9 cellular contexts compared by ENCODE assay signal in the genomic region with DNA sequence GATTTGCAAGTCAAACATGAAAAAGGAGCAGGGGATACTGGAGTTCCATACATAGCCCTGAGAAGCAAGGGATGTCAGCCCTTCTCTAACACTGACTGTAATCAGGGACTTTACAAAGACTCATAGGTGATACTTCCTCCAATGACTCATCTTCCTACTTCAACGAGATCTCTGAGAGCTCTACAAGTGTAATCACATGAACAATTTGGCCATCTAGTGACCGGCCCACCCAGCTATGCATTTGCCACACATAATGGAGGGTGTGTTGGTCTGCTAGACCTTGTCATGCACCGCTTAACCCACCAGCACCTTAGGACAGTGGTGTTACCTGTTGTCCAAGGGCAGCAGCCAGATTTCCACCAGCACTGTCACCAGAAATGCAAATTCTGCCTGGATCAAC.
DNase-seq lines count a peak whose midpoint lies in the region; ATAC-seq and TF ChIP-seq lines count a peak whose summit lies in the region.
"Had no signal": no experiment of that assay in that cellular context is flagged by ENCODE, and none has a peak within 500 bp of the region (broad histone marks: within the 10 kb centered on the region; RNA-seq: fewer than 3 reads in every experiment).

No MANE protein-coding gene starts in this region.

- ATAC-seq in GM18499 (IDR thresholded peaks at IDR 0.05; ENCODE audit: insufficient read depth, unreplicated experiment), result peak; percentile 99
- ATAC-seq in GM21423 (IDR thresholded peaks at IDR 0.05; ENCODE audit: unreplicated experiment), result peak; percentile 98
- peak; percentile 99 for ATAC-seq in HG03565 (IDR thresholded peaks at IDR 0.05; ENCODE audit: unreplicated experiment)
- ATAC-seq in T-helper 17 cell, result no peak

- no peak for TF ChIP-seq CTCF in fibroblast of mammary gland (conservative IDR thresholded peaks at IDR 0.05; ENCODE audit: control insufficient read depth, insufficient read depth, low read depth, low read length)

- no peaks in the 10 kb centered on the region for H3K27me3 Mint-ChIP-seq in T-helper 17 cell

- peaks cover 2% of the 10 kb centered on the region for H3K4me1 Mint-ChIP-seq in T-helper 17 cell

- H3K9me3 ChIP-seq in T-helper 17 cell (ENCODE audit: control insufficient read depth, low read length, poor library complexity, severe bottlenecking), result no peaks in the 10 kb centered on the region
- H3K9me3 ChIP-seq: neutrophil had no signal

- H3K4me3 ChIP-seq in fibroblast of mammary gland (ENCODE audit: control insufficient read depth, low read depth, low read length), result no peak overlapping the region

- H3K36me3 Mint-ChIP-seq in T-helper 17 cell (ENCODE audit: low read depth), result no peaks in the 10 kb centered on the region

- H3K27ac Mint-ChIP-seq in T-helper 17 cell, result no peak overlapping the region

- no peak overlapping the region for H3K4me3 Mint-ChIP-seq in T-helper 17 cell

- DNase-seq in fibroblast of mammary gland (ENCODE audit: low read depth), result peak; percentile 17
- no peak for DNase-seq in NCI-H345 (lab: John Stamatoyannopoulos, UW)
- no peak for DNase-seq in T-helper 17 cell
- no peak for DNase-seq in GOT3 (lab: John Stamatoyannopoulos, UW)
- no peak for DNase-seq in activated gamma-delta T cell treated with Interleukin-2 at 50 U/mL for 16 hours
